ENCODE assay signal across 16 cellular contexts in the genomic region with DNA sequence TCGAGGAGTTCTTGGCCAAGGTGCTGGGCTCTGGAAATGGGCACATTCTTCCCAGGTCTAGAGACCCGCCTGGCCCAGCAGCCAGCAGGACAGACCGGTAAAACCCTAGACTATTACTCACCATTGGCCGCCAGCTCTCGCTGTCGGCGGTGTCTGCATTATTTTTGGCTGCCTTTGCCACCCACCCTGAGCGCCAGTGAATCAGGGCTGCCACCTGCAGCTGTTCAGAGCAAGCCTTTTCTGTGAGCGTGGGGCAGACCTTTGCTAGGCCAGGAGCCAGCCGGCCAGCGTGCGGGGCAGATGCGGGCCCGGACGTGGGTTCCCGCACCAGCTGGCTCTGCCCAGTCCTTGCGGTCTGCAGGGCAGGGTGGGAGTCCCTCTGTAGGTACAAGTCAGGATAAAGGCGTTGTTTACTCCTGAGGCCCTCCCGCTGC.
"Had no signal": no experiment of that assay in that cellular context is flagged by ENCODE, and none has a peak within 500 bp of the region (broad histone marks: within the 10 kb centered on the region; RNA-seq: fewer than 3 reads in every experiment).

No MANE protein-coding gene starts in this region.

- H3K9me3 ChIP-seq: breast epithelium, heart left ventricle, mucosa of descending colon had no signal

- H3K4me1 ChIP-seq: breast epithelium, parathyroid adenoma had no signal

- H3K9ac ChIP-seq: parathyroid adenoma had no signal

- DNase-seq: activated CD4-positive, alpha-beta T cell treated with anti-CD3 and anti-CD28 coated beads, Interleukin-2, amount 50 U/mL, for 48 hours; activated CD8-positive, alpha-beta memory T cell treated with anti-CD3 and anti-CD28 coated beads, Interleukin-2, amount 10 ng/mL, durations not matched to agents 7 days and 5 days; activated effector memory CD4-positive, alpha-beta T cell treated with anti-CD3 and anti-CD28 coated beads, Interleukin-2, amount 50 U/mL, for 16 hours; activated T-cell treated with anti-CD3 and anti-CD28 coated beads, Interleukin-2, amount 50 U/mL, for 24 hours; amniotic stem cell; foreskin melanocyte; heart left ventricle; mammary epithelial cell; mucosa of descending colon; nephron progenitor cell; stimulated activated CD4-positive, alpha-beta T cell treated with anti-CD3 and anti-CD28 coated beads, Interleukin-1b, Interleukin-23, amount 100 ng/mL, for 48 hours; stimulated activated naive B cell treated with anti-CD40 and anti-IgM and Interleukin-4, amounts not matched to agents 10 μg/mL and 1 μg/mL and 100 μg/mL, for 72 hours had no signal

- H3K27me3 ChIP-seq: breast epithelium, heart left ventricle had no signal

- ATAC-seq: activated CD4-positive, CD25-positive, alpha-beta regulatory T cell treated with anti-CD3 and anti-CD28 coated beads, Interleukin-2, amount 50 U/mL, for 24 hours; activated CD8-positive, alpha-beta memory T cell treated with anti-CD3 and anti-CD28 coated beads, Interleukin-2, amount 10 ng/mL, durations not matched to agents 7 days and 5 days; activated naive CD4-positive, alpha-beta T cell treated with anti-CD3 and anti-CD28 coated beads, Interleukin-2, amount 50 U/mL, for 72 hours; heart left ventricle; mucosa of descending colon; stimulated activated naive B cell treated with anti-CD40 and anti-IgM and Interleukin-4, amounts not matched to agents 10 μg/mL and 1 μg/mL and 100 μg/mL, for 72 hours had no signal

- H3K27ac ChIP-seq: breast epithelium, heart left ventricle, parathyroid adenoma had no signal

- H3K4me3 ChIP-seq: breast epithelium, heart left ventricle, mucosa of descending colon had no signal
